In genomic region chr6:107968081-107968480, GRCh38 we compare ENCODE assay signal across 27 cellular contexts.
"Had no signal": no experiment of that assay in that cellular context is flagged by ENCODE, and none has a peak within 500 bp of the region (broad histone marks: within the 10 kb centered on the region; RNA-seq: fewer than 3 reads in every experiment).

No MANE protein-coding gene starts in this region.

- FAIRE-seq: bronchial epithelial cell, RCC 7860, TTC549 had no signal

- H3K4me3 ChIP-seq: adrenal gland, ascending aorta, body of pancreas had no signal

- H3K4me1 ChIP-seq: ascending aorta had no signal

- H3K9me3 ChIP-seq: adrenal gland, ascending aorta, body of pancreas had no signal

- H3K27ac ChIP-seq: ascending aorta, body of pancreas, VCaP had no signal

- DNase-seq: activated CD4-positive, alpha-beta T cell treated with anti-CD3 and anti-CD28 coated beads for 36 hours; activated CD4-positive, alpha-beta T cell treated with anti-CD3 and anti-CD28 coated beads, Interleukin-2, amount 50 U/mL, for 1 hour; activated CD8-positive, alpha-beta memory T cell treated with anti-CD3 and anti-CD28 coated beads, Interleukin-2, amount 50 U/mL, for 4 hours; activated CD8-positive, alpha-beta T cell treated with anti-CD3 and anti-CD28 coated beads for 36 hours; activated naive CD4-positive, alpha-beta T cell treated with anti-CD3 and anti-CD28 coated beads, Interleukin-2, amount 50 U/mL, for 16 hours; activated naive CD8-positive, alpha-beta T cell treated with anti-CD3 and anti-CD28 coated beads, Interleukin-2, amount 10 ng/mL, durations not matched to agents 7 days and 5 days; activated T-cell treated with anti-CD3 and anti-CD28 coated beads, Interleukin-2, amount 50 U/mL, for 1 hour; body of pancreas; central memory CD4-positive, alpha-beta T cell; KBM-7; NCI-H1092; NCI-H1417; NCI-H1930; NCI-H446; NCI-H526; NCI-H774; NK-92 treated with Interleukin-12 subunit alpha and Interleukin-12 subunit beta, amount 100 ng/mL, for 24 hours; PC-3; SHP77 treated with DMSO at 0.1 percent for 48 hours; T-helper 17 cell; T1000 had no signal

- H3K36me3 Mint-ChIP-seq: activated naive CD8-positive, alpha-beta T cell treated with anti-CD3 and anti-CD28 coated beads, Interleukin-2, amount 10 ng/mL, durations not matched to agents 7 days and 5 days had no signal

- H3K27me3 Mint-ChIP-seq: activated CD4-positive, alpha-beta T cell treated with anti-CD3 and anti-CD28 coated beads for 36 hours; activated CD8-positive, alpha-beta T cell treated with anti-CD3 and anti-CD28 coated beads for 36 hours had no signal

- ATAC-seq: activated CD4-positive, alpha-beta T cell treated with anti-CD3 and anti-CD28 coated beads for 36 hours; activated CD8-positive, alpha-beta T cell treated with anti-CD3 and anti-CD28 coated beads for 36 hours; body of pancreas; PC-3; T-helper 17 cell had no signal

- H3K27ac Mint-ChIP-seq: activated CD4-positive, alpha-beta T cell treated with anti-CD3 and anti-CD28 coated beads for 36 hours; activated CD8-positive, alpha-beta T cell treated with anti-CD3 and anti-CD28 coated beads for 36 hours; activated naive CD8-positive, alpha-beta T cell treated with anti-CD3 and anti-CD28 coated beads, Interleukin-2, amount 10 ng/mL, durations not matched to agents 7 days and 5 days; T-helper 17 cell had no signal

- H3K9me3 Mint-ChIP-seq: activated CD8-positive, alpha-beta T cell treated with anti-CD3 and anti-CD28 coated beads for 36 hours; activated naive CD8-positive, alpha-beta T cell treated with anti-CD3 and anti-CD28 coated beads, Interleukin-2, amount 10 ng/mL, durations not matched to agents 7 days and 5 days had no signal

- H3K4me3 Mint-ChIP-seq: activated CD4-positive, alpha-beta T cell treated with anti-CD3 and anti-CD28 coated beads for 36 hours; activated CD8-positive, alpha-beta T cell treated with anti-CD3 and anti-CD28 coated beads for 36 hours; activated naive CD8-positive, alpha-beta T cell treated with anti-CD3 and anti-CD28 coated beads, Interleukin-2, amount 10 ng/mL, durations not matched to agents 7 days and 5 days; T-helper 17 cell had no signal

- H3K27me3 ChIP-seq: adrenal gland, ascending aorta, body of pancreas had no signal

- H3K36me3 ChIP-seq: adrenal gland, ascending aorta had no signal
